Comparison of ENCODE assay signal across 6 cellular contexts in genomic region chr1:29921741-29922140, GRCh38.
"Had no signal": no experiment of that assay in that cellular context is flagged by ENCODE, and none has a peak within 500 bp of the region (broad histone marks: within the 10 kb centered on the region; RNA-seq: fewer than 3 reads in every experiment).

No MANE protein-coding gene starts in this region.

- H3K36me3 ChIP-seq: HAP-1 had no signal

- H3K4me3 ChIP-seq: GM23338, HAP-1 had no signal

- DNase-seq: H7, HFFc6, KBM-7 had no signal

- H3K4me2 ChIP-seq: GM23338 had no signal

- H3K4me1 ChIP-seq: HAP-1 had no signal

- H3K9me3 ChIP-seq: HAP-1 had no signal

- H3K27ac ChIP-seq: HL-60 had no signal
